In the genomic region with DNA sequence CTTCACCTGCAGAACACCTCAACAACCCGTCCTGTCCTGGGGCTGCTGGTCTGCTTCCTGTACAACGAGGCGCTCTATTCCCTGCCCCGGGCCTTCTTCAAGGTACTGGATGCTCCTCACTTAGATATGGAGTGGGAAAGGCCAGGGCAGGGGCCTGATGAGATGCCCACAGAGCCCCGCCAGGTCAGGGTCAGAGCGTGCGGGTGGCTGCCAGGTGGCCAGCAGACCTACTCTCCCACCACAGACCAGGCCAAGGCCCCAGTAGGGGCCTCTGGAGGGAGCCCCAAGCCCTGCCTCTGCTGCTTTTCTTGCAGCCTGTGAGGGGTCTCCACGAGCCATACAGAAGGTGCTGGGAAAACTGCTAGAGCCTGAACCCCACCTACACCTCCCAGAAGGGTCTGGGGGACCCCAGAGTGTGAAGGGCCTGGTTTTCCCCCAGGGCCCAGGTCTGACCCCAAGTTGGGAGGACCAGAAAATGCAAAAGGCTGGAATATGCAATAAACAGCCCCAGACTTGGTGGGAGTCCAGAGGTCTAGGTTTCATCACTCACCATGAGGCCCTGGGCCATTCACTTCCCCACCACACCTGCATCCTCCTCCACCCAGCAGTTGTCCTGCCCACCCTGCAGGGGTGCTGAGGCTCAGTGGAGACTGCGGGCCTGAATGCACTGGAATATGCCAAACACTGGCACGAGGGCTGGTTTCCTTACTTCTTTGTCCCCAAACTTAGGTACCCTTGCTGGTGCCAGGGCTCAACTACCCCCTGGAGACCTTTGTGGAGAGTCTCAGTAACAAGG, we compare ENCODE assay signal across 16 cellular contexts. TPM values are rescaled to one million over a fixed set of nuclear protein-coding genes. Genes with fewer than 3 reads are reported as not detected.
DNase-seq lines count a peak whose midpoint lies in the region; ATAC-seq, FAIRE-seq and TF ChIP-seq lines count a peak whose summit lies in the region.
"Had no signal": no experiment of that assay in that cellular context is flagged by ENCODE, and none has a peak within 500 bp of the region (broad histone marks: within the 10 kb centered on the region; RNA-seq: fewer than 3 reads in every experiment).

No MANE protein-coding gene starts in this region.

- peaks cover 6% of the 10 kb centered on the region for H3K4me1 Mint-ChIP-seq in stimulated activated naive CD8-positive, alpha-beta T cell treated with anti-CD3 and anti-CD28 coated beads, Interleukin-15, amount 100 ng/mL, for 72 hours
- H3K4me1 Mint-ChIP-seq in effector memory CD8-positive, alpha-beta T cell (ENCODE audit: low read depth in 2 of 2): peaks cover 16 to 23% of the 10 kb centered on the region in 2 donors

- H3K79me2 ChIP-seq in HepG2 (ENCODE audit: insufficient read depth, low read length): no peaks in the 10 kb centered on the region

- intact Hi-C loops in HepG2 (cut with micrococcal nuclease; ENCODE audit: unreplicated experiment) (no loop called here), sciatic nerve (cut with DNase I) (no loop called here)

- no peak for TF ChIP-seq CTCF in HepG2 (CRISPR knock-in tag; IDR thresholded peaks at IDR 0.05)

- no peak overlapping the region for H2AFZ ChIP-seq in HepG2 (ENCODE audit: low read length)
- H2AFZ ChIP-seq: GM23338 had no signal

- H3K4me2 ChIP-seq in HepG2 (ENCODE audit: low read depth, low read length): no peak overlapping the region
- H3K4me2 ChIP-seq: BLaER1 treated with 17β-estradiol and CSF1 and Interleukin-3, amounts not matched to agents 10 nM and 100 nM; GM23338 had no signal

- no peaks in the 10 kb centered on the region for H3K27me3 ChIP-seq in HepG2 (ENCODE audit: control insufficient read depth in 1 of 2, insufficient read depth in 2 of 2, low read length in 2 of 2)
- H3K27me3 ChIP-seq: BLaER1 treated with 17β-estradiol and CSF1 and Interleukin-3, amounts not matched to agents 10 nM and 100 nM had no signal

- no peaks in the 10 kb centered on the region for H4K20me1 ChIP-seq in HepG2 (ENCODE audit: insufficient read depth, low read length)

- H3K27ac ChIP-seq in HepG2 (ENCODE audit: extremely low read length, insufficient read depth, low read length): no peak overlapping the region
- H3K27ac ChIP-seq: BLaER1 treated with 17β-estradiol and CSF1 and Interleukin-3, amounts not matched to agents 10 nM and 100 nM had no signal

- TF ChIP-seq POLR2A in HepG2 (IDR thresholded peaks at IDR 0.05; ENCODE audit: insufficient read depth in 1 of 2, low read depth in 2 of 2, low read length in 2 of 2) (no peak), GM12892 (IDR thresholded peaks at IDR 0.05; ENCODE audit: low read depth, low read length) (no peak)

- DNase-seq in stimulated activated naive CD8-positive, alpha-beta T cell treated with anti-CD3 and anti-CD28 coated beads, Interleukin-15, amount 100 ng/mL, for 72 hours: no peak
- DNase-seq in stimulated activated naive CD8-positive, alpha-beta T cell treated with anti-CD3 and anti-CD28 coated beads, Interleukin-15, Interleukin-2, amounts not matched to agents 100 U/mL and 50 U/mL, for 24 hours: no peak
- DNase-seq in effector memory CD8-positive, alpha-beta T cell: no peak
- no peak for DNase-seq in HepG2 (ENCODE audit: low spot score)
- no peak for DNase-seq in sciatic nerve (ENCODE audit: low spot score)
- no peak for DNase-seq in stimulated activated CD8-positive, alpha-beta memory T cell treated with anti-CD3 and anti-CD28 coated beads, Interleukin-4, amount 100 ng/mL, for 48 hours
- no peak for DNase-seq in GM12892 (ENCODE audit: insufficient read length)
- no peak for DNase-seq in NCI-H524 treated with DMSO at 0.1 percent for 48 hours (lab: John Stamatoyannopoulos, UW)
- DNase-seq: 8988T; CD4-positive, CD25-positive, alpha-beta regulatory T cell; DMS79; H9 had no signal

- 0 out of 2 replicates have a peak, but pooled peaks cover 7% of the 10 kb centered on the region for H3K4me1 ChIP-seq in HepG2 (ENCODE audit: insufficient read depth, low read length)

- no peaks in the 10 kb centered on the region for H3K9me3 ChIP-seq in HepG2 (ENCODE audit: low read length)
- H3K9me3 ChIP-seq: BLaER1 treated with 17β-estradiol and CSF1 and Interleukin-3, amounts not matched to agents 10 nM and 100 nM had no signal

- H3K4me3 ChIP-seq in HepG2 (replicated peaks in 1 of 3; ENCODE audit: insufficient read depth in 1 of 3, low read depth in 2 of 3, low read length in 3 of 3): no peak overlapping the region
- H3K4me3 ChIP-seq: BLaER1 treated with 17β-estradiol and CSF1 and Interleukin-3, amounts not matched to agents 10 nM and 100 nM; GM12878; GM23338 had no signal

- TF ChIP-seq EP300 in HepG2 (IDR thresholded peaks at IDR 0.05; ENCODE audit: low read depth in 2 of 2, low read length in 2 of 2): no peak
- no peak for TF ChIP-seq EP300 in HepG2 (CRISPR knock-in tag; IDR thresholded peaks at IDR 0.05; ENCODE audit: borderline replicate concordance)

- peaks cover 28% of the 10 kb centered on the region for H3K36me3 Mint-ChIP-seq in effector memory CD8-positive, alpha-beta T cell (ENCODE audit: insufficient read depth)

- no peak for FAIRE-seq in HepG2 (lab: Jason Lieb, UNC)
- FAIRE-seq in GM12892 (lab: Jason Lieb, UNC): no peak
- FAIRE-seq: GM12878 had no signal

- 90% methylated on average over 9 of the region's 10 CpGs for WGBS in HepG2 (ENCODE audit: low lambda C conversion rate)

- peak overlapping the region in 1 of 2 donors; percentile 81 for H3K27ac Mint-ChIP-seq in stimulated activated naive CD8-positive, alpha-beta T cell treated with anti-CD3 and anti-CD28 coated beads, Interleukin-15, amount 100 ng/mL, for 72 hours
- peak overlapping the region; percentile 10 to 78 for H3K27ac Mint-ChIP-seq in effector memory CD8-positive, alpha-beta T cell
- H3K27ac Mint-ChIP-seq: GM23338 had no signal

- no TSS peak for BruUV-seq in HepG2 (replicated peaks; lab: Mats Ljungman, UMichigan)

- POLR2A ChIA-PET in HepG2 (lab: Yijun Ruan, JAX): no interaction called here

- H3K9me3 Mint-ChIP-seq in stimulated activated naive CD8-positive, alpha-beta T cell treated with anti-CD3 and anti-CD28 coated beads, Interleukin-15, amount 100 ng/mL, for 72 hours: no peaks in the 10 kb centered on the region
- no peaks in the 10 kb centered on the region for H3K9me3 Mint-ChIP-seq in effector memory CD8-positive, alpha-beta T cell
- H3K9me3 Mint-ChIP-seq: CD4-positive, CD25-positive, alpha-beta regulatory T cell; GM23338; H9 had no signal

- peaks cover 1 to 3% of the 10 kb centered on the region in 2 experiments; a peak in 2 of 5 replicates for H3K36me3 ChIP-seq in HepG2 (replicated peaks in 1 of 2; ENCODE audit: control insufficient read depth in 1 of 2, insufficient read depth in 2 of 2, low read length in 2 of 2)

- H3K27me3 Mint-ChIP-seq in stimulated activated naive CD8-positive, alpha-beta T cell treated with anti-CD3 and anti-CD28 coated beads, Interleukin-15, amount 100 ng/mL, for 72 hours: no peaks in the 10 kb centered on the region
- no peaks in the 10 kb centered on the region for H3K27me3 Mint-ChIP-seq in effector memory CD8-positive, alpha-beta T cell
- H3K27me3 Mint-ChIP-seq: CD4-positive, CD25-positive, alpha-beta regulatory T cell had no signal

- H3K4me3 Mint-ChIP-seq in stimulated activated naive CD8-positive, alpha-beta T cell treated with anti-CD3 and anti-CD28 coated beads, Interleukin-15, amount 100 ng/mL, for 72 hours: no peak overlapping the region
- H3K4me3 Mint-ChIP-seq in effector memory CD8-positive, alpha-beta T cell: no peak overlapping the region
- H3K4me3 Mint-ChIP-seq: CD4-positive, CD25-positive, alpha-beta regulatory T cell had no signal

- ATAC-seq in stimulated activated naive CD8-positive, alpha-beta T cell treated with anti-CD3 and anti-CD28 coated beads, Interleukin-15, amount 100 ng/mL, for 72 hours: peak; percentile 15
- no peak for ATAC-seq in stimulated activated naive CD8-positive, alpha-beta T cell treated with anti-CD3 and anti-CD28 coated beads, Interleukin-15, Interleukin-2, amounts not matched to agents 100 U/mL and 50 U/mL, for 24 hours
- ATAC-seq in effector memory CD8-positive, alpha-beta T cell (replicated peaks): no peak
- peak; percentile 48 for ATAC-seq in HepG2
- ATAC-seq in sciatic nerve: peak; percentile 12
- ATAC-seq: GM12878 had no signal

- in situ Hi-C loops in HepG2 (cut with HindIII; ENCODE audit: extremely low pct_ligation_motif_present, low pct_unique_long_range_greater_than_20kb): no loop called here

- CTCF ChIA-PET in HepG2 (lab: Yijun Ruan, JAX; ENCODE audit: low intra/inter-chr PET ratio, low total read pairs): no interaction called here

- no peak for TF ChIP-seq RAD21 in HepG2 (CRISPR knock-in tag; IDR thresholded peaks at IDR 0.05)

- H3K9ac ChIP-seq in HepG2 (ENCODE audit: insufficient read depth, low read depth, low read length): no peak overlapping the region

RNA-seq across cellular contexts. Expression of a gene that starts 14.7 kb away (rescaled TPM):
- total RNA-seq in HepG2 (2016; rRNA removed; fragmentation: Illumina TruSeq; extraction: Trizol): 1.9 and 4.3 TPM in 2 replicates
- total RNA-seq in HepG2 (2016; cell fraction: cytosol; rRNA removed; fragmentation: Illumina TruSeq; extraction: Trizol; ENCODE audit: low read depth): 1.9 and 2.0 TPM in 2 replicates
- total RNA-seq in HepG2 (2016; cell fraction: insoluble cytoplasmic fraction; rRNA removed; fragmentation: Illumina TruSeq; extraction: Trizol): 1.8 and 4.6 TPM in 2 replicates
- 2.5 and 3.7 TPM in 2 replicates for total RNA-seq in HepG2 (2016; cell fraction: membrane; rRNA removed; fragmentation: Illumina TruSeq; extraction: Trizol)
- total RNA-seq in HepG2 (2016; cell fraction: nucleus; rRNA removed; fragmentation: Illumina TruSeq; extraction: Trizol): 3.0 and 4.3 TPM in 2 replicates
- 4.3 and 6.0 TPM in 2 replicates for polyA plus RNA-seq in HepG2 (2011; rRNA removed)
- polyA plus RNA-seq in HepG2 (2011; cell fraction: cytosol; rRNA removed): 4.4 and 5.3 TPM in 2 replicates
- polyA plus RNA-seq in HepG2 (2011; cell fraction: nucleus; rRNA removed): 3.9 and 4.1 TPM in 2 replicates
- 2.8 and 3.2 TPM in 2 replicates for polyA plus RNA-seq in HepG2 (2012)
- 1.6 and 2.2 TPM in 2 replicates for polyA plus RNA-seq in HepG2 (2016; cell fraction: cytosol; fragmentation: Illumina TruSeq; extraction: Trizol; ENCODE audit: low read depth)
- polyA plus RNA-seq in HepG2 (2016; cell fraction: insoluble cytoplasmic fraction; fragmentation: Illumina TruSeq; extraction: Trizol; ENCODE audit: low read depth): 1.4 and 1.8 TPM in 2 replicates
- 1.8 TPM in 2 replicates for polyA plus RNA-seq in HepG2 (2016; cell fraction: membrane; fragmentation: Illumina TruSeq; extraction: Trizol; ENCODE audit: low read depth)
- 5.7 and 6.0 TPM in 2 replicates for polyA plus RNA-seq in HepG2 (2016; cell fraction: nucleus; fragmentation: Illumina TruSeq; extraction: Trizol; ENCODE audit: insufficient read depth, low read depth)
- 5.8 and 12.6 TPM in 2 replicates for polyA minus RNA-seq in HepG2 (2011; rRNA and poly(A)+ RNA removed; ENCODE audit: low replicate concordance)
- polyA minus RNA-seq in HepG2 (2011; cell fraction: cytosol; rRNA and poly(A)+ RNA removed): 4.6 and 5.8 TPM in 2 replicates
- polyA minus RNA-seq in HepG2 (2011; cell fraction: nucleus; rRNA and poly(A)+ RNA removed): 0.77 and 1.1 TPM in 2 replicates
- total RNA-seq in sciatic nerve: 10.4 TPM
- 3.2 TPM for polyA plus RNA-seq in GM12892 (2012; ENCODE audit: missing spikeins)

RNA-seq across cellular contexts. Expression of a gene that starts 15.6 kb away (rescaled TPM):
- 0.04 TPM in 1 of 2 replicates, not detected in the other for total RNA-seq in HepG2 (2016; rRNA removed; fragmentation: Illumina TruSeq; extraction: Trizol)
- not detected in 2 replicates for total RNA-seq in HepG2 (2016; cell fraction: cytosol; rRNA removed; fragmentation: Illumina TruSeq; extraction: Trizol; ENCODE audit: low read depth)
- not detected in 2 replicates for total RNA-seq in HepG2 (2016; cell fraction: insoluble cytoplasmic fraction; rRNA removed; fragmentation: Illumina TruSeq; extraction: Trizol)
- not detected in 2 replicates for total RNA-seq in HepG2 (2016; cell fraction: membrane; rRNA removed; fragmentation: Illumina TruSeq; extraction: Trizol)
- not detected in 2 replicates for total RNA-seq in HepG2 (2016; cell fraction: nucleus; rRNA removed; fragmentation: Illumina TruSeq; extraction: Trizol)
- 0.07 and 0.09 TPM in 2 replicates for polyA plus RNA-seq in HepG2 (2011; rRNA removed)
- polyA plus RNA-seq in HepG2 (2011; cell fraction: cytosol; rRNA removed): 0.01 and 0.03 TPM in 2 replicates
- 0.85 and 1.2 TPM in 2 replicates for polyA plus RNA-seq in HepG2 (2011; cell fraction: nucleus; rRNA removed)
- polyA plus RNA-seq in HepG2 (2012): 0.07 and 0.21 TPM in 2 replicates
- not detected in 2 replicates for polyA plus RNA-seq in HepG2 (2016; cell fraction: cytosol; fragmentation: Illumina TruSeq; extraction: Trizol; ENCODE audit: low read depth)
- polyA plus RNA-seq in HepG2 (2016; cell fraction: insoluble cytoplasmic fraction; fragmentation: Illumina TruSeq; extraction: Trizol; ENCODE audit: low read depth): not detected in 2 replicates
- polyA plus RNA-seq in HepG2 (2016; cell fraction: membrane; fragmentation: Illumina TruSeq; extraction: Trizol; ENCODE audit: low read depth): not detected in 2 replicates
- polyA plus RNA-seq in HepG2 (2016; cell fraction: nucleus; fragmentation: Illumina TruSeq; extraction: Trizol; ENCODE audit: insufficient read depth, low read depth): 0.15 and 0.25 TPM in 2 replicates
- polyA minus RNA-seq in HepG2 (2011; rRNA and poly(A)+ RNA removed; ENCODE audit: low replicate concordance): not detected in 2 replicates
- not detected in 2 replicates for polyA minus RNA-seq in HepG2 (2011; cell fraction: cytosol; rRNA and poly(A)+ RNA removed)
- 0.25 TPM in 1 of 2 replicates, not detected in the other for polyA minus RNA-seq in HepG2 (2011; cell fraction: nucleus; rRNA and poly(A)+ RNA removed)
- 0.71 TPM for total RNA-seq in sciatic nerve
- 0.34 TPM for polyA plus RNA-seq in GM12892 (2012; ENCODE audit: missing spikeins)
- total RNA-seq: CD4-positive, CD25-positive, alpha-beta regulatory T cell; HT1080 had no signal
- polyA plus RNA-seq: CD4-positive, CD25-positive, alpha-beta regulatory T cell had no signal

RNA-seq across cellular contexts. Expression of a gene that starts 20.7 kb away (rescaled TPM):
- 8.1 and 14.1 TPM in 2 replicates for total RNA-seq in HepG2 (2016; rRNA removed; fragmentation: Illumina TruSeq; extraction: Trizol)
- total RNA-seq in HepG2 (2016; cell fraction: cytosol; rRNA removed; fragmentation: Illumina TruSeq; extraction: Trizol; ENCODE audit: low read depth): 4.8 and 5.7 TPM in 2 replicates
- 7.6 and 12.8 TPM in 2 replicates for total RNA-seq in HepG2 (2016; cell fraction: insoluble cytoplasmic fraction; rRNA removed; fragmentation: Illumina TruSeq; extraction: Trizol)
- 5.7 and 6.3 TPM in 2 replicates for total RNA-seq in HepG2 (2016; cell fraction: membrane; rRNA removed; fragmentation: Illumina TruSeq; extraction: Trizol)
- 15.1 and 16.7 TPM in 2 replicates for total RNA-seq in HepG2 (2016; cell fraction: nucleus; rRNA removed; fragmentation: Illumina TruSeq; extraction: Trizol)
- polyA plus RNA-seq in HepG2 (2011; rRNA removed): 11.7 and 12.1 TPM in 2 replicates
- 6.2 and 6.5 TPM in 2 replicates for polyA plus RNA-seq in HepG2 (2011; cell fraction: cytosol; rRNA removed)
- polyA plus RNA-seq in HepG2 (2011; cell fraction: nucleus; rRNA removed): 45.3 and 52.0 TPM in 2 replicates
- polyA plus RNA-seq in HepG2 (2012): 6.7 and 8.6 TPM in 2 replicates
- polyA plus RNA-seq in HepG2 (2016; cell fraction: cytosol; fragmentation: Illumina TruSeq; extraction: Trizol; ENCODE audit: low read depth): 0.54 and 0.81 TPM in 2 replicates
- 5.3 and 8.5 TPM in 2 replicates for polyA plus RNA-seq in HepG2 (2016; cell fraction: insoluble cytoplasmic fraction; fragmentation: Illumina TruSeq; extraction: Trizol; ENCODE audit: low read depth)
- polyA plus RNA-seq in HepG2 (2016; cell fraction: membrane; fragmentation: Illumina TruSeq; extraction: Trizol; ENCODE audit: low read depth): 1.8 and 2.2 TPM in 2 replicates
- polyA plus RNA-seq in HepG2 (2016; cell fraction: nucleus; fragmentation: Illumina TruSeq; extraction: Trizol; ENCODE audit: insufficient read depth, low read depth): 24.8 and 29.8 TPM in 2 replicates
- 19.0 and 43.1 TPM in 2 replicates for polyA minus RNA-seq in HepG2 (2011; rRNA and poly(A)+ RNA removed; ENCODE audit: low replicate concordance)
- 10.1 and 10.6 TPM in 2 replicates for polyA minus RNA-seq in HepG2 (2011; cell fraction: cytosol; rRNA and poly(A)+ RNA removed)
- 24.6 and 34.3 TPM in 2 replicates for polyA minus RNA-seq in HepG2 (2011; cell fraction: nucleus; rRNA and poly(A)+ RNA removed)
- 47.6 TPM for total RNA-seq in sciatic nerve
- 15.3 TPM for polyA plus RNA-seq in GM12892 (2012; ENCODE audit: missing spikeins)

RNA-seq across cellular contexts. Expression of a gene that starts 37.3 kb away (rescaled TPM):
- total RNA-seq in HepG2 (2016; rRNA removed; fragmentation: Illumina TruSeq; extraction: Trizol) (not detected in 2 replicates), sciatic nerve (122 TPM)
- not detected in 2 replicates for total RNA-seq in HepG2 (2016; cell fraction: cytosol; rRNA removed; fragmentation: Illumina TruSeq; extraction: Trizol; ENCODE audit: low read depth)
- not detected in 2 replicates for total RNA-seq in HepG2 (2016; cell fraction: insoluble cytoplasmic fraction; rRNA removed; fragmentation: Illumina TruSeq; extraction: Trizol)
- total RNA-seq in HepG2 (2016; cell fraction: membrane; rRNA removed; fragmentation: Illumina TruSeq; extraction: Trizol): not detected in 2 replicates
- total RNA-seq in HepG2 (2016; cell fraction: nucleus; rRNA removed; fragmentation: Illumina TruSeq; extraction: Trizol): not detected in 2 replicates
- polyA plus RNA-seq in HepG2 (2011; rRNA removed): 0.17 TPM in 1 of 2 replicates, not detected in the other
- 0.08 TPM in 1 of 2 replicates, not detected in the other for polyA plus RNA-seq in HepG2 (2011; cell fraction: cytosol; rRNA removed)
- polyA plus RNA-seq in HepG2 (2011; cell fraction: nucleus; rRNA removed): 0.24 TPM in 1 of 2 replicates, not detected in the other
- not detected in 2 replicates for polyA plus RNA-seq in HepG2 (2012)
- not detected in 2 replicates for polyA plus RNA-seq in HepG2 (2016; cell fraction: cytosol; fragmentation: Illumina TruSeq; extraction: Trizol; ENCODE audit: low read depth)
- polyA plus RNA-seq in HepG2 (2016; cell fraction: insoluble cytoplasmic fraction; fragmentation: Illumina TruSeq; extraction: Trizol; ENCODE audit: low read depth): not detected in 2 replicates
- not detected in 2 replicates for polyA plus RNA-seq in HepG2 (2016; cell fraction: membrane; fragmentation: Illumina TruSeq; extraction: Trizol; ENCODE audit: low read depth)
- not detected in 2 replicates for polyA plus RNA-seq in HepG2 (2016; cell fraction: nucleus; fragmentation: Illumina TruSeq; extraction: Trizol; ENCODE audit: insufficient read depth, low read depth)
- polyA minus RNA-seq in HepG2 (2011; rRNA and poly(A)+ RNA removed; ENCODE audit: low replicate concordance): 6.7 TPM in 1 of 2 replicates, not detected in the other
- not detected in 2 replicates for polyA minus RNA-seq in HepG2 (2011; cell fraction: cytosol; rRNA and poly(A)+ RNA removed)
- not detected in 2 replicates for polyA minus RNA-seq in HepG2 (2011; cell fraction: nucleus; rRNA and poly(A)+ RNA removed)
- polyA plus RNA-seq in GM12892 (2012; ENCODE audit: missing spikeins): 0.49 TPM

RNA-seq across cellular contexts. Expression of a gene that starts 50.9 kb away (rescaled TPM):
- total RNA-seq in HepG2 (2016; rRNA removed; fragmentation: Illumina TruSeq; extraction: Trizol): 48.7 and 59.8 TPM in 2 replicates
- total RNA-seq in HepG2 (2016; cell fraction: cytosol; rRNA removed; fragmentation: Illumina TruSeq; extraction: Trizol; ENCODE audit: low read depth): 23.4 and 25.5 TPM in 2 replicates
- 33.2 and 57.2 TPM in 2 replicates for total RNA-seq in HepG2 (2016; cell fraction: insoluble cytoplasmic fraction; rRNA removed; fragmentation: Illumina TruSeq; extraction: Trizol)
- 37.2 and 39.3 TPM in 2 replicates for total RNA-seq in HepG2 (2016; cell fraction: membrane; rRNA removed; fragmentation: Illumina TruSeq; extraction: Trizol)
- 41.5 and 47.9 TPM in 2 replicates for total RNA-seq in HepG2 (2016; cell fraction: nucleus; rRNA removed; fragmentation: Illumina TruSeq; extraction: Trizol)
- polyA plus RNA-seq in HepG2 (2011; rRNA removed): 38.4 and 48.4 TPM in 2 replicates
- 24.8 and 28.9 TPM in 2 replicates for polyA plus RNA-seq in HepG2 (2011; cell fraction: cytosol; rRNA removed)
- polyA plus RNA-seq in HepG2 (2011; cell fraction: nucleus; rRNA removed): 84.7 and 84.9 TPM in 2 replicates
- 24.0 and 27.9 TPM in 2 replicates for polyA plus RNA-seq in HepG2 (2012)
- polyA plus RNA-seq in HepG2 (2016; cell fraction: cytosol; fragmentation: Illumina TruSeq; extraction: Trizol; ENCODE audit: low read depth): 25.5 and 28.2 TPM in 2 replicates
- polyA plus RNA-seq in HepG2 (2016; cell fraction: insoluble cytoplasmic fraction; fragmentation: Illumina TruSeq; extraction: Trizol; ENCODE audit: low read depth): 38.4 and 40.3 TPM in 2 replicates
- polyA plus RNA-seq in HepG2 (2016; cell fraction: membrane; fragmentation: Illumina TruSeq; extraction: Trizol; ENCODE audit: low read depth): 26.4 and 32.4 TPM in 2 replicates
- 77.0 and 84.6 TPM in 2 replicates for polyA plus RNA-seq in HepG2 (2016; cell fraction: nucleus; fragmentation: Illumina TruSeq; extraction: Trizol; ENCODE audit: insufficient read depth, low read depth)
- 109 and 188 TPM in 2 replicates for polyA minus RNA-seq in HepG2 (2011; rRNA and poly(A)+ RNA removed; ENCODE audit: low replicate concordance)
- 60.2 and 62.2 TPM in 2 replicates for polyA minus RNA-seq in HepG2 (2011; cell fraction: cytosol; rRNA and poly(A)+ RNA removed)
- polyA minus RNA-seq in HepG2 (2011; cell fraction: nucleus; rRNA and poly(A)+ RNA removed): 41.5 and 52.0 TPM in 2 replicates
- 12.4 TPM for total RNA-seq in sciatic nerve
- 32.4 TPM for polyA plus RNA-seq in GM12892 (2012; ENCODE audit: missing spikeins)

Comparison
In these comparisons a context has a peak if more than half of its experiments do, and no peak if none do; other contexts are left out.
1. ATAC-seq: peak in stimulated activated naive CD8-positive, alpha-beta T cell treated with anti-CD3 and anti-CD28 coated beads, Interleukin-15, amount 100 ng/mL, for 72 hours (single experiment), HepG2 (single experiment) and sciatic nerve (single experiment); none in stimulated activated naive CD8-positive, alpha-beta T cell treated with anti-CD3 and anti-CD28 coated beads, Interleukin-15, Interleukin-2, amounts not matched to agents 100 U/mL and 50 U/mL, for 24 hours (single experiment) and effector memory CD8-positive, alpha-beta T cell (single experiment).